Comparison of ENCODE assay signal across 1 cellular context in the genomic region with DNA sequence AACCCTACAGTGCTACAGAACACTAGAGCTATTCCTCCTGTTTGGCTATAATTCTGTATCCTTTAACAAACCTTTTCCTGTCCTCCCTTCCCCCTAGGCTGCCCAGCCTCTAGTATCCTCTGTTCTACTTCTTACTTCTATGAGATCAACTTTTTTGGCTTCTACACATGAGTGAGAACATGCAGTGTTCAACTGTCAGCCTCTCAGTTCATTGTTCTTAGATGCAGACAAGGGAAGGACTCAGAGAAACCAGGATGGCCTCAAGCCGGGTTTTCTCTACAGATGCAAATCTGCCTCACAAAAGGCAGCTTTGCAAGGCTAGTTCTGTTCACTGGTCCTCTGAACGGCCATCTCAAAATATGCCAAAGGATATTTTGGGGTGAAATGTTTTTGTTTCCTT.
TF ChIP-seq lines count a peak whose summit lies in the region.

No MANE protein-coding gene starts in this region.

TF ChIP-seq in GM12878, 131 proteins besides CTCF, POLR2A, EP300 and RAD21:
- TF ChIP-seq CREB1 (IDR thresholded peaks at IDR 0.05; ENCODE audit: low read depth) (no peak), BHLHE40 (IDR thresholded peaks at IDR 0.05; ENCODE audit: borderline replicate concordance in 1 of 2, low read depth in 2 of 2, low read length in 1 of 2) (no peak), MEF2A (IDR thresholded peaks at IDR 0.05; ENCODE audit: insufficient read depth, low read depth, low read length) (no peak), MTA2 (IDR thresholded peaks at IDR 0.05; ENCODE audit: low read depth) (no peak), KLF5 (IDR thresholded peaks at IDR 0.05; ENCODE audit: partially characterized antibody) (no peak), YBX1 (IDR thresholded peaks at IDR 0.05) (no peak), DPF2 (IDR thresholded peaks at IDR 0.05) (no peak), STAT3 (IDR thresholded peaks at IDR 0.05; ENCODE audit: low read depth, low read length) (no peak), EGR1 (IDR thresholded peaks at IDR 0.05; ENCODE audit: borderline replicate concordance in 1 of 2, low read depth in 2 of 2, low read length in 2 of 2) (no peak)
- TF ChIP-seq, protein P1, sequence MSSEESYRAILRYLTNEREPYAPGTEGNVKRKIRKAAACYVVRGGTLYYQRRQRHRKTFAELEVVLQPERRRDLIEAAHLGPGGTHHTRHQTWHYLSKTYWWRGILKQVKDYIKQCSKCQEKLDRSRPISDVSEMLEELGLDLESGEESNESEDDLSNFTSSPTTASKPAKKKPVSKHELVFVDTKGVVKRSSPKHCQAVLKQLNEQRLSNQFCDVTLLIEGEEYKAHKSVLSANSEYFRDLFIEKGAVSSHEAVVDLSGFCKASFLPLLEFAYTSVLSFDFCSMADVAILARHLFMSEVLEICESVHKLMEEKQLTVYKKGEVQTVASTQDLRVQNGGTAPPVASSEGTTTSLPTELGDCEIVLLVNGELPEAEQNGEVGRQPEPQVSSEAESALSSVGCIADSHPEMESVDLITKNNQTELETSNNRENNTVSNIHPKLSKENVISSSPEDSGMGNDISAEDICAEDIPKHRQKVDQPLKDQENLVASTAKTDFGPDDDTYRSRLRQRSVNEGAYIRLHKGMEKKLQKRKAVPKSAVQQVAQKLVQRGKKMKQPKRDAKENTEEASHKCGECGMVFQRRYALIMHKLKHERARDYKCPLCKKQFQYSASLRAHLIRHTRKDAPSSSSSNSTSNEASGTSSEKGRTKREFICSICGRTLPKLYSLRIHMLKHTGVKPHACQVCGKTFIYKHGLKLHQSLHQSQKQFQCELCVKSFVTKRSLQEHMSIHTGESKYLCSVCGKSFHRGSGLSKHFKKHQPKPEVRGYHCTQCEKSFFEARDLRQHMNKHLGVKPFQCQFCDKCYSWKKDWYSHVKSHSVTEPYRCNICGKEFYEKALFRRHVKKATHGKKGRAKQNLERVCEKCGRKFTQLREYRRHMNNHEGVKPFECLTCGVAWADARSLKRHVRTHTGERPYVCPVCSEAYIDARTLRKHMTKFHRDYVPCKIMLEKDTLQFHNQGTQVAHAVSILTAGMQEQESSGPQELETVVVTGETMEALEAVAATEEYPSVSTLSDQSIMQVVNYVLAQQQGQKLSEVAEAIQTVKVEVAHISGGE (CRISPR knock-in tag; IDR thresholded peaks at IDR 0.05) = no peak
